In the genomic region with DNA sequence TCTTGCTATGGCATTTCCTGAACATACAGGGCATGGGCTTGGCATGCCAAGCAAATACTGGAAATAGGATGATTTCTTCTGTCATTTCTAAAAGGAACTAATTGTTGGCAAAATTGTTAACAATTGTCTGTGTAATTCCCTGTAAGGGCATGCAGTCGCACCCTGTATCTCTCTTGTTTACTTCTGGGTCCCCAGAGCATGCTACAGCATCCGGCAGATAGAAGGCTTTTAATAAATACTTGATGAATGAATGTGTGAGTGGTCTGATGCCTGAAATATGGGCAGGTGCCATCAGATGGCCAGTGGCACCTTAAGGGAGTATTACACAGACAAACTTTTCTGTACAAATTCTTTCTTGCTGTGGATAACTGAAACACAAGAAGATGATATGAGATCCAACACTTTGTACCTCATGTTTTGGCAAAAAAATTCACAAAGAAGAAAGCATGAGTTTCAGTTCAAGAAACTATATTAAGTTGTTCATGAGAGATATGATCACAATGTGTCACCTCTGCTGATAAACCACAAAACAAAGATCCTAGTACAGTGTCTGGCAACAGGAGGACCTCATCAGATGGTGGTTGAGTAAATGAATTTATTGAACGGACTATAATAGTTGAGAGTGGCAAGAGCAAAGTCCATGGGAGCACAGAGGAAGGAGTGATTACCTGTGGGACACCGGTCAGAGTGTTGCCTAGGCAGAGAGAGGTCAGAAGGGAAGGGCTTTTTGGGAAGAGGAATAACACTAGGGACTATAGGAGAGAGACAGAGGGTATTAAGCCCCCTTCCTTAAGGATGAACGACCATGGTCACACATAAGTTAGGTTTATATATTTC, we compare ENCODE assay signal across 10 cellular contexts.
"Had no signal": no experiment of that assay in that cellular context is flagged by ENCODE, and none has a peak within 500 bp of the region (broad histone marks: within the 10 kb centered on the region; RNA-seq: fewer than 3 reads in every experiment).

No MANE protein-coding gene starts in this region.

- H3K4me3 ChIP-seq: gastroesophageal sphincter, psoas muscle, right lobe of liver, spleen had no signal

- H3K4me3 Mint-ChIP-seq: naive B cell had no signal

- H3K27ac Mint-ChIP-seq: naive B cell had no signal

- H3K4me1 Mint-ChIP-seq: naive B cell had no signal

- H3K36me3 ChIP-seq: gastroesophageal sphincter, right lobe of liver, spleen had no signal

- H3K27me3 ChIP-seq: gastroesophageal sphincter, right lobe of liver had no signal

- DNase-seq: activated CD4-positive, alpha-beta T cell treated with anti-CD3 and anti-CD28 coated beads, Interleukin-2, amount 50 U/mL, for 48 hours; activated naive CD4-positive, alpha-beta T cell; effector memory CD4-positive, alpha-beta T cell; hippocampal formation; naive B cell; psoas muscle; right lobe of liver; spleen; stimulated activated naive CD4-positive, alpha-beta T cell had no signal

- H3K9me3 ChIP-seq: gastroesophageal sphincter, psoas muscle, right lobe of liver, spleen had no signal

- ATAC-seq: gastroesophageal sphincter, psoas muscle had no signal

- H3K27ac ChIP-seq: gastroesophageal sphincter, psoas muscle, spleen had no signal

- H3K4me1 ChIP-seq: gastroesophageal sphincter, psoas muscle, spleen had no signal
